Comparison of ENCODE assay signal across 15 cellular contexts in the genomic region with DNA sequence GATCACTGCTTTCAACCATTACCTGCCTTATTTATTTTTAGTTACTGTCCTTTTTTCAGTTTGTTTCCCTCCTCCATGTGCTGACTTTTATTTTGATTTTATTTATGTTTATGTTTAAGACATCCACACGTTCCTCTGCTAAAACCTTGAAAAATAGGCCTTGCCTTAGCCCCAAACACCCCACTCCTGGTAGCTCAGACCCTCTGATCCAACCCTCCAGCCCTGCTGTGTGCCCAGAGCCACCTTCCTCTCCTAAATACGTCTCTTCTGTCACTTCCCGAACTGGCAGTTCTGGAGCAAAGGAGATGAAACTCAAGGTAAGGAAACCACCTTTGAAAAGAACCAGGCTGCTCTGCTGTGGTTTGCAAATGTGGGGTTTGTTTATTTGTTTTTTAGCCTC. TPM values are rescaled to one million over a fixed set of nuclear protein-coding genes. Genes with fewer than 3 reads are reported as not detected.
DNase-seq lines count a peak whose midpoint lies in the region; TF ChIP-seq lines count a peak whose summit lies in the region.
"Had no signal": no experiment of that assay in that cellular context is flagged by ENCODE, and none has a peak within 500 bp of the region (broad histone marks: within the 10 kb centered on the region; RNA-seq: fewer than 3 reads in every experiment).

No MANE protein-coding gene starts in this region.

- no peaks in the 10 kb centered on the region for H3F3A ChIP-seq in MM.1S (ENCODE audit: insufficient read depth, low read length)

- no peak overlapping the region for H3K4me3 Mint-ChIP-seq in chondrocyte (ENCODE audit: unreplicated experiment)
- H3K4me3 Mint-ChIP-seq: CD8-positive, alpha-beta T cell had no signal

- H3K9ac ChIP-seq in MM.1S (ENCODE audit: low read length) = no peak overlapping the region

- H3K9me3 ChIP-seq in MM.1S (replicated peaks; ENCODE audit: insufficient read depth, low read length) = no peaks in the 10 kb centered on the region
- no peaks in the 10 kb centered on the region for H3K9me3 ChIP-seq in osteoblast (ENCODE audit: low read depth, low read length)
- H3K9me3 ChIP-seq: Caco-2, HAP-1 had no signal

- no peaks in the 10 kb centered on the region for H3K9me2 ChIP-seq in MM.1S (replicated peaks; ENCODE audit: insufficient read depth, low read length)

- H3K79me2 ChIP-seq in MM.1S (ENCODE audit: low read length) (no peaks in the 10 kb centered on the region), osteoblast (ENCODE audit: insufficient read depth, low read length) (no peaks in the 10 kb centered on the region)

- DNase-seq in MM.1S (no peak), chondrocyte (ENCODE audit: low spot score) (peak; percentile 14), NCI-H2196 (lab: John Stamatoyannopoulos, UW; ENCODE audit: unreplicated experiment) (no peak), osteoblast (ENCODE audit: insufficient read length, low spot score, missing footprints) (no peak), hypothalamus (lab: John Stamatoyannopoulos, UW) (no peak)
- DNase-seq: C1 segment of cervical spinal cord; Caco-2; CD8-positive, alpha-beta T cell; DMS153; DND-41; GOT3 had no signal

- H3K4me1 ChIP-seq in MM.1S (ENCODE audit: low read length) (no peaks in the 10 kb centered on the region), osteoblast (ENCODE audit: insufficient read depth, low read length) (no peaks in the 10 kb centered on the region)
- H3K4me1 ChIP-seq: HAP-1 had no signal

- H3K4me1 Mint-ChIP-seq in chondrocyte (ENCODE audit: low read depth) = no peaks in the 10 kb centered on the region

- no peaks in the 10 kb centered on the region for H3K9me3 Mint-ChIP-seq in chondrocyte (ENCODE audit: low read depth)
- H3K9me3 Mint-ChIP-seq: CD8-positive, alpha-beta T cell had no signal

- H3K27ac ChIP-seq in MM.1S (ENCODE audit: low read length) (peak overlapping the region; percentile 9; the same call in 1 of the 2 replicates), temporal lobe (ENCODE audit: low read depth, low read length) (peak overlapping the region; percentile 5), osteoblast (ENCODE audit: low read depth, low read length) (no peak overlapping the region)

- H3K36me3 ChIP-seq in MM.1S (replicated peaks; ENCODE audit: insufficient read depth, low read length) (no peaks in the 10 kb centered on the region), osteoblast (ENCODE audit: insufficient read depth, low read length) (no peaks in the 10 kb centered on the region)
- H3K36me3 ChIP-seq: HAP-1 had no signal

- H4K20me1 ChIP-seq in MM.1S (ENCODE audit: insufficient read depth, low read length) = no peaks in the 10 kb centered on the region
- no peaks in the 10 kb centered on the region for H4K20me1 ChIP-seq in osteoblast (ENCODE audit: insufficient read depth, low read length)

- H3K27me3 ChIP-seq in MM.1S (replicated peaks; ENCODE audit: insufficient read depth, low read length) = no peaks in the 10 kb centered on the region
- H3K27me3 ChIP-seq in osteoblast (ENCODE audit: insufficient read depth, low read length) = peaks cover 12% of the 10 kb centered on the region

- no peaks in the 10 kb centered on the region for H3K27me3 Mint-ChIP-seq in chondrocyte (ENCODE audit: low read depth)

- no peaks in the 10 kb centered on the region for H3K36me3 Mint-ChIP-seq in chondrocyte (ENCODE audit: low read depth)
- H3K36me3 Mint-ChIP-seq: CD8-positive, alpha-beta T cell had no signal

- H3K4me3 ChIP-seq in MM.1S (ENCODE audit: low read length) = no peak overlapping the region
- no peak overlapping the region for H3K4me3 ChIP-seq in osteoblast (ENCODE audit: insufficient read depth, low read length)
- H3K4me3 ChIP-seq: HAP-1 had no signal

- H3K4me2 ChIP-seq in MM.1S (ENCODE audit: low read depth, low read length) (no peak overlapping the region), osteoblast (ENCODE audit: insufficient read depth, low read length) (no peak overlapping the region)

- no peak overlapping the region for H3K27ac Mint-ChIP-seq in chondrocyte (ENCODE audit: unreplicated experiment)
- H3K27ac Mint-ChIP-seq: CD8-positive, alpha-beta T cell had no signal

- H2AFZ ChIP-seq in MM.1S (ENCODE audit: low read length) = no peak overlapping the region
- H2AFZ ChIP-seq in osteoblast (ENCODE audit: low read length) = no peak overlapping the region

- TF ChIP-seq CTCF in MM.1S (IDR thresholded peaks at IDR 0.05; ENCODE audit: low read length) (no peak), chondrocyte (IDR thresholded peaks at IDR 0.05) (no peak), osteoblast (IDR thresholded peaks at IDR 0.05; ENCODE audit: extremely low read depth, low read depth, low read length) (no peak)

RNA-seq across cellular contexts. Expression of a gene that starts 9.3 kb away (rescaled TPM):
- not detected in 3 replicates for total RNA-seq in chondrocyte
- total RNA-seq in temporal lobe = 2.5 TPM
- total RNA-seq in osteoblast = not detected in 2 replicates
- total RNA-seq: A172; A673; Caco-2; CD8-positive, alpha-beta T cell had no signal
